Comparison of ENCODE assay signal across 1 cellular context in genomic region chr20:37404461-37404881, GRCh38.
A peak's percentile ranks its signal among the peaks of the same experiment; 100 is the strongest.
TF ChIP-seq lines count a peak whose summit lies in the region.

No MANE protein-coding gene starts in this region.

TF ChIP-seq in HepG2, 621 proteins besides CTCF, POLR2A, EP300 and RAD21 (continued from another document):
- TF ChIP-seq ZBTB40 (IDR thresholded peaks at IDR 0.05): no peak
- TF ChIP-seq ZBTB40 (CRISPR knock-in tag; IDR thresholded peaks at IDR 0.05): 0 out of 2 replicates have a peak, but pooled peaks have one; percentile 34
- TF ChIP-seq ZNF530 (CRISPR knock-in tag; IDR thresholded peaks at IDR 0.05; ENCODE audit: low read depth): no peak
- TF ChIP-seq FOXO1 (CRISPR knock-in tag; IDR thresholded peaks at IDR 0.05): no peak
- TF ChIP-seq AGO2 (optimal IDR thresholded peaks at IDR 0.05; ENCODE audit: low read depth, low read length): peak; percentile 93
- no peak for TF ChIP-seq CENPBD1 (CRISPR knock-in tag; IDR thresholded peaks at IDR 0.05; ENCODE audit: borderline replicate concordance, low read depth)
- peak; percentile 87 for TF ChIP-seq ZNF768 (CRISPR knock-in tag; IDR thresholded peaks at IDR 0.05)
- TF ChIP-seq ETS1 (CRISPR knock-in tag; IDR thresholded peaks at IDR 0.05): no peak
- TF ChIP-seq RXRA (CRISPR knock-in tag; IDR thresholded peaks at IDR 0.05): peak; percentile 27; the same call in 1 of the 2 replicates
- TF ChIP-seq ZSCAN22 (CRISPR knock-in tag; IDR thresholded peaks at IDR 0.05): no peak
- no peak for TF ChIP-seq RCOR2 (CRISPR knock-in tag; IDR thresholded peaks at IDR 0.05)
- TF ChIP-seq SALL1 (CRISPR knock-in tag; IDR thresholded peaks at IDR 0.05): 0 out of 2 replicates have a peak, but pooled peaks have one; percentile 20
- TF ChIP-seq RBM22 (optimal IDR thresholded peaks at IDR 0.05; ENCODE audit: low read length): peak; percentile 59
- no peak for TF ChIP-seq NR2C2 (CRISPR knock-in tag; IDR thresholded peaks at IDR 0.05; ENCODE audit: borderline replicate concordance)
- TF ChIP-seq IRF9 (CRISPR knock-in tag; IDR thresholded peaks at IDR 0.05; ENCODE audit: borderline replicate concordance): no peak
- TF ChIP-seq SRY (CRISPR knock-in tag; IDR thresholded peaks at IDR 0.05): no peak; the same call in 1 of the 2 replicates
- no peak for TF ChIP-seq PRMT3 (CRISPR knock-in tag; IDR thresholded peaks at IDR 0.05; ENCODE audit: borderline replicate concordance, low read depth)
- TF ChIP-seq ZNF232 (CRISPR knock-in tag; IDR thresholded peaks at IDR 0.05; ENCODE audit: borderline replicate concordance): no peak
- no peak for TF ChIP-seq EHMT2 (IDR thresholded peaks at IDR 0.05; ENCODE audit: borderline replicate concordance, low read depth, low read length)
- no peak for TF ChIP-seq IRF2 (CRISPR knock-in tag; IDR thresholded peaks at IDR 0.05)
- TF ChIP-seq ZNF550 (CRISPR knock-in tag; IDR thresholded peaks at IDR 0.05; ENCODE audit: borderline replicate concordance): no peak
- no peak for TF ChIP-seq ZFP36L1 (CRISPR knock-in tag; IDR thresholded peaks at IDR 0.05)
- TF ChIP-seq ZNF326 (CRISPR knock-in tag; IDR thresholded peaks at IDR 0.05; ENCODE audit: borderline replicate concordance): peak; percentile 52; the same call in 1 of the 2 replicates
- no peak for TF ChIP-seq PPARG (CRISPR knock-in tag; conservative IDR thresholded peaks at IDR 0.05)
- no peak for TF ChIP-seq ERF (CRISPR knock-in tag; IDR thresholded peaks at IDR 0.05)
- peak; percentile 27; the same call in 1 of the 2 replicates for TF ChIP-seq ZNF354B (CRISPR knock-in tag; IDR thresholded peaks at IDR 0.05)
- TF ChIP-seq IKZF1 (IDR thresholded peaks at IDR 0.05): no peak
- no peak for TF ChIP-seq NFIB (CRISPR knock-in tag; IDR thresholded peaks at IDR 0.05; ENCODE audit: borderline replicate concordance)
- TF ChIP-seq PAF1 (CRISPR knock-in tag; IDR thresholded peaks at IDR 0.05): peak; percentile 94
- TF ChIP-seq POLR2G (IDR thresholded peaks at IDR 0.05; ENCODE audit: low read depth, low read length): peak; percentile 2; the same call in 1 of the 2 replicates
- TF ChIP-seq FOXC1 (CRISPR knock-in tag; IDR thresholded peaks at IDR 0.05; ENCODE audit: borderline replicate concordance): no peak
- no peak for TF ChIP-seq ZFP36L2 (CRISPR knock-in tag; IDR thresholded peaks at IDR 0.05)
- TF ChIP-seq ZNF501 (CRISPR knock-in tag; IDR thresholded peaks at IDR 0.05): no peak
- no peak for TF ChIP-seq ZSCAN25 (CRISPR knock-in tag; IDR thresholded peaks at IDR 0.05)
- TF ChIP-seq ZNF224 (CRISPR knock-in tag; IDR thresholded peaks at IDR 0.05): no peak
- no peak for TF ChIP-seq ZNF784 (CRISPR knock-in tag; IDR thresholded peaks at IDR 0.05; ENCODE audit: borderline replicate concordance)
- TF ChIP-seq ZNF83 (CRISPR knock-in tag; IDR thresholded peaks at IDR 0.05; ENCODE audit: borderline replicate concordance): no peak
- no peak for TF ChIP-seq ZNF639 (CRISPR knock-in tag; conservative IDR thresholded peaks at IDR 0.05)
- no peak for TF ChIP-seq WIZ (CRISPR knock-in tag; IDR thresholded peaks at IDR 0.05)
- TF ChIP-seq ZNF569 (CRISPR knock-in tag; IDR thresholded peaks at IDR 0.05; ENCODE audit: borderline replicate concordance): no peak
- no peak for TF ChIP-seq E2F2 (CRISPR knock-in tag; IDR thresholded peaks at IDR 0.05; ENCODE audit: borderline replicate concordance)
- TF ChIP-seq KAT2B (IDR thresholded peaks at IDR 0.05; ENCODE audit: borderline replicate concordance, low read depth, low read length): no peak
- no peak for TF ChIP-seq PREB (CRISPR knock-in tag; IDR thresholded peaks at IDR 0.05)
